25 cellular contexts compared by ENCODE assay signal in genomic region chr5:103842936-103843335, GRCh38.
"Had no signal": no experiment of that assay in that cellular context is flagged by ENCODE, and none has a peak within 500 bp of the region (broad histone marks: within the 10 kb centered on the region; RNA-seq: fewer than 3 reads in every experiment).

No MANE protein-coding gene starts in this region.

- H3K9me3 ChIP-seq: esophagus muscularis mucosa, esophagus squamous epithelium, gastrocnemius medialis, gastroesophageal sphincter, heart left ventricle, heart right ventricle had no signal

- H3K27me3 ChIP-seq: dorsolateral prefrontal cortex, esophagus muscularis mucosa, esophagus squamous epithelium, foreskin keratinocyte, gastrocnemius medialis, gastroesophageal sphincter, heart left ventricle, heart right ventricle, hepatocyte had no signal

- H3K27ac ChIP-seq: coronary artery, dorsolateral prefrontal cortex, epithelial cell of prostate, esophagus muscularis mucosa, esophagus squamous epithelium, foreskin keratinocyte, gastrocnemius medialis, gastroesophageal sphincter, heart left ventricle, heart right ventricle, hepatocyte had no signal

- H3K4me2 ChIP-seq: hepatocyte had no signal

- H2AFZ ChIP-seq: hepatocyte had no signal

- DNase-seq: cortex of kidney; dermis blood vessel endothelial cell; dorsolateral prefrontal cortex; effector CD4-positive, alpha-beta T cell; effector CD8-positive, alpha-beta T cell; effector memory CD4-positive, alpha-beta T cell; effector memory CD8-positive, alpha-beta T cell; endodermal cell; erythroblast; esophagus squamous epithelium; foreskin fibroblast; foreskin keratinocyte; foreskin melanocyte; gastrocnemius medialis; glutamatergic neuron; head of caudate nucleus; heart left ventricle; heart right ventricle; hippocampal formation had no signal

- ATAC-seq: effector memory CD8-positive, alpha-beta T cell; esophagus mucosa; foreskin keratinocyte; gastrocnemius medialis; gastroesophageal sphincter; heart left ventricle; heart right ventricle had no signal

- H3K36me3 ChIP-seq: esophagus muscularis mucosa, esophagus squamous epithelium, gastrocnemius medialis, gastroesophageal sphincter, heart left ventricle, heart right ventricle had no signal

- H3K4me1 ChIP-seq: esophagus muscularis mucosa, esophagus squamous epithelium, gastrocnemius medialis, gastroesophageal sphincter, heart left ventricle, heart right ventricle had no signal

- H3K79me2 ChIP-seq: hepatocyte had no signal

- H3K4me3 ChIP-seq: coronary artery, dorsolateral prefrontal cortex, esophagus muscularis mucosa, esophagus squamous epithelium, gastrocnemius medialis, gastroesophageal sphincter, heart left ventricle, heart right ventricle, hepatocyte had no signal
